Comparison of ENCODE assay signal across 1 cellular context in the genomic region with DNA sequence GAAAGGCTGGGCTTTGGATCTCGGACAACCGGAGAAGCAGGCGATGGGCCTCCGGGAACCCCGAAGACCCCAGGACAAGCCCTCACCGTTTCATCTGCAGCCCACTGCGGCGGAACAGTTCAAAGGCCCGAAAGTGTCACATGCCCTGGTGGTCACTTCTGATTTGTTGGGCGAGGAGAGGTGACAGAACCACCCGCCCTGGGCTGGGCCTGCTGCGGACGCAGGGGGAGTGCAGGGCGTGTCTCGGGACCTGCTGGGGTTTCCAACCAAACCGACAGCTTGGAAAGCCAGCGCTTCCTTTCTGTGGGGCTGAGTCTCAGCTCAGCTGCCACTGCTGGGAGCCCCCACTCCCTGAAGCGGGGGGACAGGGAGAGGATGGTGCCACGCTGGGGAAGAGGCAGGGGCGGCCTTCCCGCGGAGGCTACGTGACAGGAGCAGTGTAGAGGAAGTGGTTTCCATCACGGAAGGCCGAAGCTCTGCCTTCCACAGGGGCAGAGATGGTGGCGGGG.
TF ChIP-seq lines count a peak whose summit lies in the region.

No MANE protein-coding gene starts in this region.

TF ChIP-seq in K562, 482 proteins besides CTCF, POLR2A, EP300 and RAD21:
- TF ChIP-seq MTF1 (CRISPR knock-in tag; IDR thresholded peaks at IDR 0.05; ENCODE audit: borderline replicate concordance) = no peak
- TF ChIP-seq ZBTB7A (IDR thresholded peaks at IDR 0.05; ENCODE audit: borderline replicate concordance, control insufficient read depth, low read depth, low read length) = 0 out of 2 replicates have a peak, but pooled peaks have one; percentile 16
- 0 out of 2 replicates have a peak, but pooled peaks have one; percentile 32 for TF ChIP-seq POLR2G (IDR thresholded peaks at IDR 0.05; ENCODE audit: low read depth, low read length)
- TF ChIP-seq NR2C2 (CRISPR knock-in tag; IDR thresholded peaks at IDR 0.05) = 0 out of 2 replicates have a peak, but pooled peaks have one; percentile 22
- TF ChIP-seq NR2C2 (tag; IDR thresholded peaks at IDR 0.05) = no peak
- 0 out of 2 replicates have a peak, but pooled peaks have one; percentile 8 for TF ChIP-seq MBD2 (IDR thresholded peaks at IDR 0.05; ENCODE audit: borderline replicate concordance, low read depth)
- no peak for TF ChIP-seq CHD4 (IDR thresholded peaks at IDR 0.05; ENCODE audit: insufficient read depth, insufficient replicate concordance, low read depth, low read length, poor library complexity, severe bottlenecking)
- TF ChIP-seq RBM22 (IDR thresholded peaks at IDR 0.05; ENCODE audit: low read depth, low read length, poor library complexity, severe bottlenecking) = peak; percentile 27
- TF ChIP-seq, protein P1, sequence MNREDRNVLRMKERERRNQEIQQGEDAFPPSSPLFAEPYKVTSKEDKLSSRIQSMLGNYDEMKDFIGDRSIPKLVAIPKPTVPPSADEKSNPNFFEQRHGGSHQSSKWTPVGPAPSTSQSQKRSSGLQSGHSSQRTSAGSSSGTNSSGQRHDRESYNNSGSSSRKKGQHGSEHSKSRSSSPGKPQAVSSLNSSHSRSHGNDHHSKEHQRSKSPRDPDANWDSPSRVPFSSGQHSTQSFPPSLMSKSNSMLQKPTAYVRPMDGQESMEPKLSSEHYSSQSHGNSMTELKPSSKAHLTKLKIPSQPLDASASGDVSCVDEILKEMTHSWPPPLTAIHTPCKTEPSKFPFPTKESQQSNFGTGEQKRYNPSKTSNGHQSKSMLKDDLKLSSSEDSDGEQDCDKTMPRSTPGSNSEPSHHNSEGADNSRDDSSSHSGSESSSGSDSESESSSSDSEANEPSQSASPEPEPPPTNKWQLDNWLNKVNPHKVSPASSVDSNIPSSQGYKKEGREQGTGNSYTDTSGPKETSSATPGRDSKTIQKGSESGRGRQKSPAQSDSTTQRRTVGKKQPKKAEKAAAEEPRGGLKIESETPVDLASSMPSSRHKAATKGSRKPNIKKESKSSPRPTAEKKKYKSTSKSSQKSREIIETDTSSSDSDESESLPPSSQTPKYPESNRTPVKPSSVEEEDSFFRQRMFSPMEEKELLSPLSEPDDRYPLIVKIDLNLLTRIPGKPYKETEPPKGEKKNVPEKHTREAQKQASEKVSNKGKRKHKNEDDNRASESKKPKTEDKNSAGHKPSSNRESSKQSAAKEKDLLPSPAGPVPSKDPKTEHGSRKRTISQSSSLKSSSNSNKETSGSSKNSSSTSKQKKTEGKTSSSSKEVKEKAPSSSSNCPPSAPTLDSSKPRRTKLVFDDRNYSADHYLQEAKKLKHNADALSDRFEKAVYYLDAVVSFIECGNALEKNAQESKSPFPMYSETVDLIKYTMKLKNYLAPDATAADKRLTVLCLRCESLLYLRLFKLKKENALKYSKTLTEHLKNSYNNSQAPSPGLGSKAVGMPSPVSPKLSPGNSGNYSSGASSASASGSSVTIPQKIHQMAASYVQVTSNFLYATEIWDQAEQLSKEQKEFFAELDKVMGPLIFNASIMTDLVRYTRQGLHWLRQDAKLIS (CRISPR knock-in tag; IDR thresholded peaks at IDR 0.05) = no peak
- TF ChIP-seq USF1 (CRISPR knock-in tag; IDR thresholded peaks at IDR 0.05) = peak; percentile 38
- TF ChIP-seq, protein P2, sequence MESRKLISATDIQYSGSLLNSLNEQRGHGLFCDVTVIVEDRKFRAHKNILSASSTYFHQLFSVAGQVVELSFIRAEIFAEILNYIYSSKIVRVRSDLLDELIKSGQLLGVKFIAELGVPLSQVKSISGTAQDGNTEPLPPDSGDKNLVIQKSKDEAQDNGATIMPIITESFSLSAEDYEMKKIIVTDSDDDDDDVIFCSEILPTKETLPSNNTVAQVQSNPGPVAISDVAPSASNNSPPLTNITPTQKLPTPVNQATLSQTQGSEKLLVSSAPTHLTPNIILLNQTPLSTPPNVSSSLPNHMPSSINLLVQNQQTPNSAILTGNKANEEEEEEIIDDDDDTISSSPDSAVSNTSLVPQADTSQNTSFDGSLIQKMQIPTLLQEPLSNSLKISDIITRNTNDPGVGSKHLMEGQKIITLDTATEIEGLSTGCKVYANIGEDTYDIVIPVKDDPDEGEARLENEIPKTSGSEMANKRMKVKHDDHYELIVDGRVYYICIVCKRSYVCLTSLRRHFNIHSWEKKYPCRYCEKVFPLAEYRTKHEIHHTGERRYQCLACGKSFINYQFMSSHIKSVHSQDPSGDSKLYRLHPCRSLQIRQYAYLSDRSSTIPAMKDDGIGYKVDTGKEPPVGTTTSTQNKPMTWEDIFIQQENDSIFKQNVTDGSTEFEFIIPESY (CRISPR knock-in tag; IDR thresholded peaks at IDR 0.05) = 0 out of 2 replicates have a peak, but pooled peaks have one; percentile 22
